ENCODE assay signal across 10 cellular contexts in genomic region chr1:6261615-6261995, GRCh38. TPM values are rescaled to one million over a fixed set of nuclear protein-coding genes. Genes with fewer than 3 reads are reported as not detected.
A peak's percentile ranks its signal among the peaks of the same experiment; 100 is the strongest.
DNase-seq lines count a peak whose midpoint lies in the region; ATAC-seq and TF ChIP-seq lines count a peak whose summit lies in the region.
"Had no signal": no experiment of that assay in that cellular context is flagged by ENCODE, and none has a peak within 500 bp of the region (broad histone marks: within the 10 kb centered on the region; RNA-seq: fewer than 3 reads in every experiment).

No MANE protein-coding gene starts in this region.

- no peak for DNase-seq in activated CD8-positive, alpha-beta memory T cell treated with anti-CD3 and anti-CD28 coated beads, Interleukin-2, amount 10 ng/mL, durations not matched to agents 7 days and 5 days
- no peak for DNase-seq in activated CD8-positive, alpha-beta memory T cell treated with anti-CD3 and anti-CD28 coated beads for 24 hours
- no peak for DNase-seq in activated T-helper 1 cell treated with anti-CD3 and anti-CD28 coated beads, Interleukin-12 subunit alpha, Interleukin-12 subunit beta, Interleukin-2, Interleukin-4 antibody, amounts not matched to agents 30 ng/mL and 10 ng/mL and 1 ng/mL, durations not matched to agents 14 hours and 24 hours and 36 hours (ENCODE audit: low spot score)
- DNase-seq in suprapubic skin (ENCODE audit: low spot score in 2 of 2), result no peak
- DNase-seq in MV-4-11 (lab: John Stamatoyannopoulos, UW), result no peak
- DNase-seq in AG08395 (ENCODE audit: low spot score), result no peak

- H3K9me3 Mint-ChIP-seq in activated CD8-positive, alpha-beta memory T cell treated with anti-CD3 and anti-CD28 coated beads, Interleukin-2, amount 10 ng/mL, durations not matched to agents 7 days and 5 days (ENCODE audit: low read depth), result no peaks in the 10 kb centered on the region
- H3K9me3 Mint-ChIP-seq in activated T-helper 1 cell treated with anti-CD3 and anti-CD28 coated beads, Interleukin-12 subunit alpha, Interleukin-12 subunit beta, Interleukin-2, Interleukin-4 antibody, amounts not matched to agents 30 ng/mL and 10 ng/mL and 1 ng/mL, durations not matched to agents 14 hours and 24 hours and 36 hours, result no peaks in the 10 kb centered on the region

- peak overlapping the region; percentile 41 for H3K4me3 Mint-ChIP-seq in activated CD8-positive, alpha-beta memory T cell treated with anti-CD3 and anti-CD28 coated beads, Interleukin-2, amount 10 ng/mL, durations not matched to agents 7 days and 5 days
- peak overlapping the region; percentile 73 for H3K4me3 Mint-ChIP-seq in activated T-helper 1 cell treated with anti-CD3 and anti-CD28 coated beads, Interleukin-12 subunit alpha, Interleukin-12 subunit beta, Interleukin-2, Interleukin-4 antibody, amounts not matched to agents 30 ng/mL and 10 ng/mL and 1 ng/mL, durations not matched to agents 14 hours and 24 hours and 36 hours

- CTCF ChIA-PET in activated CD8-positive, alpha-beta memory T cell treated with anti-CD3 and anti-CD28 coated beads, Interleukin-2, amount 10 ng/mL, durations not matched to agents 7 days and 5 days (lab: Charles Lee), result interaction anchor here (2.4 kb wide), 1 partner anchor 15 kb away, joined by 16 read pairs; no protein-coding TSS in a partner anchor

- 37% methylated on average over 13 of the region's 15 CpGs for WGBS in suprapubic skin

- no peak for TF ChIP-seq EP300 in suprapubic skin (IDR thresholded peaks at IDR 0.05)

- no peaks in the 10 kb centered on the region for H3K36me3 ChIP-seq in suprapubic skin

- peaks cover 2% of the 10 kb centered on the region for H3K9me3 ChIP-seq in iPS-18c (ENCODE audit: control insufficient read depth, insufficient read depth, low read length)
- no peaks in the 10 kb centered on the region for H3K9me3 ChIP-seq in suprapubic skin

- TF ChIP-seq POLR2A in suprapubic skin (IDR thresholded peaks at IDR 0.05), result no peak

- peaks cover 66% of the 10 kb centered on the region for H3K4me1 ChIP-seq in suprapubic skin

- H3K4me3 ChIP-seq in iPS-18c (ENCODE audit: insufficient read depth, low read depth, low read length), result peak overlapping the region; percentile 64
- peak overlapping the region; percentile 88 for H3K4me3 ChIP-seq in suprapubic skin

- no peak for ATAC-seq in activated CD8-positive, alpha-beta memory T cell treated with anti-CD3 and anti-CD28 coated beads, Interleukin-2, amount 10 ng/mL, durations not matched to agents 7 days and 5 days
- no peak for ATAC-seq in HG03095 (IDR thresholded peaks at IDR 0.05; ENCODE audit: unreplicated experiment)

- H3K27ac Mint-ChIP-seq in activated CD8-positive, alpha-beta memory T cell treated with anti-CD3 and anti-CD28 coated beads, Interleukin-2, amount 10 ng/mL, durations not matched to agents 7 days and 5 days, result no peak overlapping the region
- H3K27ac Mint-ChIP-seq in activated T-helper 1 cell treated with anti-CD3 and anti-CD28 coated beads, Interleukin-12 subunit alpha, Interleukin-12 subunit beta, Interleukin-2, Interleukin-4 antibody, amounts not matched to agents 30 ng/mL and 10 ng/mL and 1 ng/mL, durations not matched to agents 14 hours and 24 hours and 36 hours, result no peak overlapping the region

- H3K27me3 Mint-ChIP-seq in activated CD8-positive, alpha-beta memory T cell treated with anti-CD3 and anti-CD28 coated beads, Interleukin-2, amount 10 ng/mL, durations not matched to agents 7 days and 5 days, result peaks cover 15% of the 10 kb centered on the region
- peaks cover 12% of the 10 kb centered on the region for H3K27me3 Mint-ChIP-seq in activated T-helper 1 cell treated with anti-CD3 and anti-CD28 coated beads, Interleukin-12 subunit alpha, Interleukin-12 subunit beta, Interleukin-2, Interleukin-4 antibody, amounts not matched to agents 30 ng/mL and 10 ng/mL and 1 ng/mL, durations not matched to agents 14 hours and 24 hours and 36 hours (ENCODE audit: insufficient read depth)

- H3K36me3 Mint-ChIP-seq in activated CD8-positive, alpha-beta memory T cell treated with anti-CD3 and anti-CD28 coated beads, Interleukin-2, amount 10 ng/mL, durations not matched to agents 7 days and 5 days, result no peaks in the 10 kb centered on the region
- H3K36me3 Mint-ChIP-seq in activated T-helper 1 cell treated with anti-CD3 and anti-CD28 coated beads, Interleukin-12 subunit alpha, Interleukin-12 subunit beta, Interleukin-2, Interleukin-4 antibody, amounts not matched to agents 30 ng/mL and 10 ng/mL and 1 ng/mL, durations not matched to agents 14 hours and 24 hours and 36 hours (ENCODE audit: low read depth), result no peaks in the 10 kb centered on the region

- peak overlapping the region; percentile 61 for H3K27ac ChIP-seq in suprapubic skin

- TF ChIP-seq CTCF in suprapubic skin (IDR thresholded peaks at IDR 0.05), result no peak

- intact Hi-C loops in activated T-helper 1 cell treated with anti-CD3 and anti-CD28 coated beads, Interleukin-12 subunit alpha, Interleukin-12 subunit beta, Interleukin-2, Interleukin-4 antibody, amounts not matched to agents 30 ng/mL and 10 ng/mL and 1 ng/mL, durations not matched to agents 14 hours and 24 hours and 36 hours (cut with micrococcal nuclease), result loop anchor here (1.0 to 5.0 kb wide), 3 partner anchors 15 to 201 kb away; partner anchors contain the start of gene ACOT7

- no peaks in the 10 kb centered on the region for H3K27me3 ChIP-seq in suprapubic skin

- peaks cover 12% of the 10 kb centered on the region for H3K4me1 Mint-ChIP-seq in activated CD8-positive, alpha-beta memory T cell treated with anti-CD3 and anti-CD28 coated beads, Interleukin-2, amount 10 ng/mL, durations not matched to agents 7 days and 5 days
- no peaks in the 10 kb centered on the region for H3K4me1 Mint-ChIP-seq in activated T-helper 1 cell treated with anti-CD3 and anti-CD28 coated beads, Interleukin-12 subunit alpha, Interleukin-12 subunit beta, Interleukin-2, Interleukin-4 antibody, amounts not matched to agents 30 ng/mL and 10 ng/mL and 1 ng/mL, durations not matched to agents 14 hours and 24 hours and 36 hours (ENCODE audit: low read depth)

RNA-seq across cellular contexts. Expression of gene GPR153, which starts 0.7 kb away (rescaled TPM):
- 1 to 10 TPM; 1.1 to 1.2 TPM for total RNA-seq in activated CD8-positive, alpha-beta memory T cell treated with anti-CD3 and anti-CD28 coated beads, Interleukin-2, amount 10 ng/mL, durations not matched to agents 7 days and 5 days
- 1.4 and 1.6 TPM in 2 replicates for total RNA-seq in activated T-helper 1 cell treated with anti-CD3 and anti-CD28 coated beads, Interleukin-12 subunit alpha, Interleukin-12 subunit beta, Interleukin-2, Interleukin-4 antibody, amounts not matched to agents 30 ng/mL and 10 ng/mL and 1 ng/mL, durations not matched to agents 14 hours and 24 hours and 36 hours
- 10 to 100 TPM in 3 of 4 donors, 1 to 10 TPM in 1; 5.6 to 16.1 (median 14.2) TPM for total RNA-seq in suprapubic skin

RNA-seq across cellular contexts. Expression of gene HES3, which starts 17.6 kb away (rescaled TPM):
- total RNA-seq in activated CD8-positive, alpha-beta memory T cell treated with anti-CD3 and anti-CD28 coated beads, Interleukin-2, amount 10 ng/mL, durations not matched to agents 7 days and 5 days, result not detected
- not detected in 2 replicates for total RNA-seq in activated T-helper 1 cell treated with anti-CD3 and anti-CD28 coated beads, Interleukin-12 subunit alpha, Interleukin-12 subunit beta, Interleukin-2, Interleukin-4 antibody, amounts not matched to agents 30 ng/mL and 10 ng/mL and 1 ng/mL, durations not matched to agents 14 hours and 24 hours and 36 hours
- not detected for total RNA-seq in suprapubic skin
- total RNA-seq: activated CD8-positive, alpha-beta memory T cell treated with anti-CD3 and anti-CD28 coated beads for 36 hours; liver had no signal

RNA-seq across cellular contexts. Expression of gene ICMT, which starts 25.8 kb away (rescaled TPM):
- 10 to 100 TPM; 59.1 to 72.8 TPM for total RNA-seq in activated CD8-positive, alpha-beta memory T cell treated with anti-CD3 and anti-CD28 coated beads, Interleukin-2, amount 10 ng/mL, durations not matched to agents 7 days and 5 days
- total RNA-seq in activated T-helper 1 cell treated with anti-CD3 and anti-CD28 coated beads, Interleukin-12 subunit alpha, Interleukin-12 subunit beta, Interleukin-2, Interleukin-4 antibody, amounts not matched to agents 30 ng/mL and 10 ng/mL and 1 ng/mL, durations not matched to agents 14 hours and 24 hours and 36 hours, result 65.0 and 65.9 TPM in 2 replicates
- total RNA-seq in suprapubic skin, result 10 to 100 TPM; 20.2 to 65.0 (median 58.1) TPM

RNA-seq across cellular contexts. Expression of gene RNF207, which starts 55.7 kb away (rescaled TPM):
- total RNA-seq in activated CD8-positive, alpha-beta memory T cell treated with anti-CD3 and anti-CD28 coated beads, Interleukin-2, amount 10 ng/mL, durations not matched to agents 7 days and 5 days, result 10 to 100 TPM; 12.4 to 36.7 TPM
- total RNA-seq in activated T-helper 1 cell treated with anti-CD3 and anti-CD28 coated beads, Interleukin-12 subunit alpha, Interleukin-12 subunit beta, Interleukin-2, Interleukin-4 antibody, amounts not matched to agents 30 ng/mL and 10 ng/mL and 1 ng/mL, durations not matched to agents 14 hours and 24 hours and 36 hours, result 65.8 and 71.6 TPM in 2 replicates
- total RNA-seq in suprapubic skin, result 1 to 10 TPM; 4.6 to 9.8 (median 9.5) TPM
